Comparison of ENCODE assay signal across 16 cellular contexts in genomic region chr22:32728291-32728690, GRCh38.
DNase-seq lines count a peak whose midpoint lies in the region; ATAC-seq and TF ChIP-seq lines count a peak whose summit lies in the region.
"Had no signal": no experiment of that assay in that cellular context is flagged by ENCODE, and none has a peak within 500 bp of the region (broad histone marks: within the 10 kb centered on the region; RNA-seq: fewer than 3 reads in every experiment).

No MANE protein-coding gene starts in this region.

- H2BK120ac ChIP-seq in trophoblast cell (ENCODE audit: insufficient read depth, low read length, poor library complexity) = no peak overlapping the region

- peaks cover 13% of the 10 kb centered on the region for H3K4me1 Mint-ChIP-seq in T-helper 17 cell
- H3K4me1 Mint-ChIP-seq in activated CD4-positive, alpha-beta memory T cell treated with anti-CD3 and anti-CD28 coated beads for 36 hours (ENCODE audit: low read depth) = peaks cover 11% of the 10 kb centered on the region
- H3K4me1 Mint-ChIP-seq: GM23338 had no signal

- peaks cover 11% of the 10 kb centered on the region for H3K27me3 Mint-ChIP-seq in T-helper 17 cell
- peaks cover 2% of the 10 kb centered on the region for H3K27me3 Mint-ChIP-seq in activated CD4-positive, alpha-beta memory T cell treated with anti-CD3 and anti-CD28 coated beads for 36 hours

- H2AK5ac ChIP-seq in trophoblast cell (ENCODE audit: low read length) = no peak overlapping the region

- TF ChIP-seq CTCF in GM10248 (IDR thresholded peaks at IDR 0.05; ENCODE audit: control extremely low read depth, extremely low read depth, low read depth, missing control alignments) = no peak

- H3K9ac ChIP-seq in trophoblast cell (ENCODE audit: low read length) = no peak overlapping the region

- no peaks in the 10 kb centered on the region for H3K79me2 ChIP-seq in trophoblast cell (ENCODE audit: control insufficient read depth, insufficient read depth, low read length, poor library complexity)

- no peak overlapping the region for H3K4ac ChIP-seq in trophoblast cell (ENCODE audit: low read depth, low read length)

- H3K14ac ChIP-seq in trophoblast cell (ENCODE audit: low read length) = no peak overlapping the region

- DNase-seq in NOMO-1 treated with DMSO at 0.1 percent for 48 hours (lab: John Stamatoyannopoulos, UW; ENCODE audit: unreplicated experiment) = peak; percentile 4
- DNase-seq in NOMO-1 (lab: John Stamatoyannopoulos, UW; ENCODE audit: unreplicated experiment in 2 of 2) = no peak
- no peak for DNase-seq in T-helper 17 cell
- no peak for DNase-seq in trophoblast cell
- DNase-seq in activated CD4-positive, alpha-beta memory T cell treated with anti-CD3 and anti-CD28 coated beads for 36 hours = no peak
- DNase-seq in GM10248 (ENCODE audit: extremely low spot score) = no peak
- no peak for DNase-seq in caudate nucleus (lab: John Stamatoyannopoulos, UW)
- DNase-seq: ACHN; C1 segment of cervical spinal cord; CD4-positive, alpha-beta memory T cell; DMS153; GF-D8; H7; IMR-90 had no signal

- no peak overlapping the region for H3K23ac ChIP-seq in trophoblast cell (ENCODE audit: low read length)

- no peak for ATAC-seq in T-helper 17 cell
- ATAC-seq: GM23338 had no signal

- no peak overlapping the region for H4K8ac ChIP-seq in trophoblast cell (ENCODE audit: low read depth, low read length)

- peak overlapping the region; percentile 27 for H2BK12ac ChIP-seq in trophoblast cell (ENCODE audit: low read length)

- POLR2A ChIA-PET in activated CD4-positive, alpha-beta memory T cell treated with anti-CD3 and anti-CD28 coated beads for 36 hours (lab: Charles Lee) = no interaction called here
- POLR2A ChIA-PET in GM10248 (lab: Yijun Ruan, JAX) = no interaction called here

- CTCF ChIA-PET in activated CD4-positive, alpha-beta memory T cell treated with anti-CD3 and anti-CD28 coated beads for 36 hours (lab: Charles Lee) = no interaction called here
- CTCF ChIA-PET in GM10248 (lab: Yijun Ruan, JAX) = no interaction called here

- no peak overlapping the region for H4K12ac ChIP-seq in trophoblast cell (ENCODE audit: low read depth, low read length)

- H3K27ac Mint-ChIP-seq in T-helper 17 cell = peak overlapping the region; percentile 2
- H3K27ac Mint-ChIP-seq in activated CD4-positive, alpha-beta memory T cell treated with anti-CD3 and anti-CD28 coated beads for 36 hours = no peak overlapping the region
- H3K27ac Mint-ChIP-seq: CD4-positive, alpha-beta memory T cell; GM23338 had no signal

- H3K27ac ChIP-seq in KOPT-K1 (ENCODE audit: low read depth, low read length, poor library complexity, severe bottlenecking) = peak overlapping the region; percentile 39
- H3K27ac ChIP-seq in trophoblast cell (ENCODE audit: low read depth, low read length) = no peak overlapping the region
- H3K27ac ChIP-seq in caudate nucleus (ENCODE audit: low read depth, low read length) = no peak overlapping the region

- peaks cover 5% of the 10 kb centered on the region for H3K9me3 ChIP-seq in KOPT-K1 (ENCODE audit: insufficient read depth, low read length, poor library complexity, severe bottlenecking)
- H3K9me3 ChIP-seq in T-helper 17 cell (ENCODE audit: control insufficient read depth, low read length, poor library complexity, severe bottlenecking) = no peaks in the 10 kb centered on the region
- H3K9me3 ChIP-seq in trophoblast cell (ENCODE audit: insufficient read depth, low read depth, low read length) = peaks cover 4% of the 10 kb centered on the region

- intact Hi-C loops in activated CD4-positive, alpha-beta memory T cell treated with anti-CD3 and anti-CD28 coated beads for 36 hours (cut with micrococcal nuclease) = no loop called here

- H3K4me2 ChIP-seq in trophoblast cell (ENCODE audit: low read length) = no peak overlapping the region
- H3K4me2 ChIP-seq: GM23338 had no signal

- no peak overlapping the region for H3K4me3 Mint-ChIP-seq in T-helper 17 cell
- no peak overlapping the region for H3K4me3 Mint-ChIP-seq in activated CD4-positive, alpha-beta memory T cell treated with anti-CD3 and anti-CD28 coated beads for 36 hours
- H3K4me3 Mint-ChIP-seq: GM23338 had no signal

- H2BK5ac ChIP-seq in trophoblast cell (ENCODE audit: low read depth, low read length, poor library complexity) = no peak overlapping the region

- no peaks in the 10 kb centered on the region for H3K27me3 ChIP-seq in trophoblast cell (ENCODE audit: insufficient read depth, low read length)

- peaks cover 8% of the 10 kb centered on the region for H3K79me1 ChIP-seq in trophoblast cell (ENCODE audit: low read length)

- H3K4me3 ChIP-seq in trophoblast cell (ENCODE audit: low read depth, low read length) = no peak overlapping the region
- H3K4me3 ChIP-seq: GM23338 had no signal

- H3K18ac ChIP-seq in trophoblast cell (ENCODE audit: low read length) = no peak overlapping the region

- peaks cover 0 to 3% of the 10 kb centered on the region in 2 experiments for H3K4me1 ChIP-seq in trophoblast cell (ENCODE audit: control insufficient read depth in 1 of 2, insufficient read depth in 2 of 2, low read length in 2 of 2)

- H2AFZ ChIP-seq in trophoblast cell (ENCODE audit: insufficient read depth, low read length, poor library complexity) = no peak overlapping the region
- H2AFZ ChIP-seq: GM23338 had no signal

- H3K9me3 Mint-ChIP-seq in activated CD4-positive, alpha-beta memory T cell treated with anti-CD3 and anti-CD28 coated beads for 36 hours = no peaks in the 10 kb centered on the region

- no peaks in the 10 kb centered on the region for H3K36me3 Mint-ChIP-seq in T-helper 17 cell (ENCODE audit: low read depth)
- H3K36me3 Mint-ChIP-seq in activated CD4-positive, alpha-beta memory T cell treated with anti-CD3 and anti-CD28 coated beads for 36 hours = no peaks in the 10 kb centered on the region
- H3K36me3 Mint-ChIP-seq: CD4-positive, alpha-beta memory T cell had no signal

- H3K36me3 ChIP-seq in KOPT-K1 (ENCODE audit: insufficient read depth, low read length) (no peaks in the 10 kb centered on the region), trophoblast cell (ENCODE audit: control insufficient read depth in 1 of 2, insufficient read depth in 2 of 2, low read length in 2 of 2) (no peaks in the 10 kb centered on the region)

- H4K91ac ChIP-seq in trophoblast cell (ENCODE audit: low read depth, low read length) = peak overlapping the region; percentile 22

- no CpG with 5 or more reads among the region's 3 CpGs for WGBS in trophoblast cell (ENCODE audit: extremely low coverage, insufficient coverage, insufficient read length)
